Comparison of ENCODE assay signal across 8 cellular contexts in the genomic region with DNA sequence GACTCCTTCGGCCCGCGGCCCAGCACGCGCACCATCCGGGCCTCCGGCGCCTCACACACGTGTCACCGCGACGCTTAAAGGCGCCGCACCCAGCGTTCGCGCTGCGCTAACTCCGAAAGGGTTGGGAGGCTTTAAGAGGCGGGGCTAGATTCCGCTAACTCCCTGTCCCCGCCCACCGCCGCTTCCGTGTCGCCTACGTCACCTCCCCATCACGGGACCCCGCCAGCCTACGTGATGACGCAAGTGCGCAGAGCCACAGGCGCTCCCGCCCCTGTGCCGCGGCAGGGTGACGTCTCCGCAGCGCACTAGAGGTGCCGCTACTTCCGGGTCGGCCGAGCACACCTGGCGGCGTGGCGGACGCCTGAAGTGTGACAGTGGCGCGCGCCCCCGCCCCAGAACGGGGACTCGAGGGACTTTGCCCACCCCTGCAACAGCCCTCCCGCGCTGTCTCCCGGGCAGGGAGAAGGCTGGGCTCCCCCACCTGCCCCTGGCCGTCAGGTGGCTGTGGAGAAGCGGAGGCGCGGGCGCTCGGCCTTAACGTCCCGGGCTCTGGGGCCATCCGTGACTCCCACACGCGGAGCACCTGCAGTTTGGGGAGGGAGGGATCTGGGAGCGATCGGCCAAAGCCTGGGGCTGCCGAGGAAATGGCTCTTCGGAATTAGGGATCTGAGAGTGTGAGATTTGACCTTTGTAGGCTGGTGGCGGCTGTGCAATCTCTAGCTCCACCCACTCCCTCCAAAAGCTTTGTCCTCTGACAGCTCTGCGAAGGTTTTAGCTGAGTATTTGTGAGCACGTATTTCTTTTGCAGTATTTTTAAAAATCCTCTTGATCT. TPM values are rescaled to one million over a fixed set of nuclear protein-coding genes. Genes with fewer than 3 reads are reported as not detected.
A peak's percentile ranks its signal among the peaks of the same experiment; 100 is the strongest.
DNase-seq lines count a peak whose midpoint lies in the region; ATAC-seq and TF ChIP-seq lines count a peak whose summit lies in the region.

A gene (minus strand): TSS at position 35 of the 832 bp plus-strand sequence. CDS start 4,451 bp downstream, outside the sequence.

- CTCF ChIA-PET in activated CD4-positive, alpha-beta T cell treated with anti-CD3 and anti-CD28 coated beads for 36 hours (lab: Charles Lee): interaction anchor here (1.0 to 1.9 kb wide), 3 partner anchors 25 to 41 kb away, joined by 3 to 9 read pairs (median 3); no protein-coding TSS in a partner anchor

- no peaks in the 10 kb centered on the region for H3K9me3 Mint-ChIP-seq in activated CD4-positive, alpha-beta T cell treated with anti-CD3 and anti-CD28 coated beads for 36 hours (ENCODE audit: low read depth)

- intact Hi-C loops in activated CD4-positive, alpha-beta T cell treated with anti-CD3 and anti-CD28 coated beads for 36 hours (cut with DNase I, micrococcal nuclease): loop anchor here (1.0 to 5.0 kb wide), 10 partner anchors 24 to 956 kb away; a partner anchor contains a TSS

- POLR2A ChIA-PET in activated CD4-positive, alpha-beta T cell treated with anti-CD3 and anti-CD28 coated beads for 36 hours (lab: Charles Lee): no interaction called here

- ATAC-seq in HG03442 (IDR thresholded peaks at IDR 0.05; ENCODE audit: unreplicated experiment): peak; percentile 82
- ATAC-seq in activated CD4-positive, alpha-beta T cell treated with anti-CD3 and anti-CD28 coated beads for 36 hours: peak; percentile 89

- peaks cover 27% of the 10 kb centered on the region for H3K36me3 Mint-ChIP-seq in activated CD4-positive, alpha-beta T cell treated with anti-CD3 and anti-CD28 coated beads for 36 hours (ENCODE audit: low read depth)

- peak within 1 kb of the TSS; percentile 91 for H3K4me3 ChIP-seq in choroid plexus epithelial cell (ENCODE audit: low read depth, low read length)

- DNase-seq in Ammon's horn (ENCODE audit: low spot score) (peak; percentile 100), GM19238 (ENCODE audit: insufficient read length, low spot score) (peak; percentile 97), NCI-H524 (lab: John Stamatoyannopoulos, UW) (peak; percentile 100), choroid plexus epithelial cell (ENCODE audit: low read depth) (peak; percentile 99), kidney glomerular epithelial cell (lab: John Stamatoyannopoulos, UW) (peak; percentile 97)
- DNase-seq in activated CD4-positive, alpha-beta T cell treated with anti-CD3 and anti-CD28 coated beads for 36 hours: peak; percentile 100
- peak; percentile 100 for DNase-seq in stimulated activated CD4-positive, alpha-beta T cell treated with anti-CD3 and anti-CD28 coated beads, Interleukin-1b, Interleukin-23, amount 100 ng/mL, for 1 hour (ENCODE audit: low read depth in 2 of 2)

- peaks cover 44% of the 10 kb centered on the region for H3K4me1 Mint-ChIP-seq in activated CD4-positive, alpha-beta T cell treated with anti-CD3 and anti-CD28 coated beads for 36 hours

- H3K27ac Mint-ChIP-seq in activated CD4-positive, alpha-beta T cell treated with anti-CD3 and anti-CD28 coated beads for 36 hours: peak within 1 kb of the TSS; percentile 96

- H3K4me3 Mint-ChIP-seq in activated CD4-positive, alpha-beta T cell treated with anti-CD3 and anti-CD28 coated beads for 36 hours: peak within 1 kb of the TSS; percentile 86

- no peaks in the 10 kb centered on the region for H3K27me3 Mint-ChIP-seq in activated CD4-positive, alpha-beta T cell treated with anti-CD3 and anti-CD28 coated beads for 36 hours

- TF ChIP-seq CTCF in choroid plexus epithelial cell (conservative IDR thresholded peaks at IDR 0.05; ENCODE audit: low read depth, low read length): no peak

RNA-seq across cellular contexts. Expression of the gene that starts here (rescaled TPM):
- 10 to 100 TPM; 90.1 to 92.5 TPM for total RNA-seq in activated CD4-positive, alpha-beta T cell treated with anti-CD3 and anti-CD28 coated beads for 36 hours

Comparison
In these comparisons a context has a peak if more than half of its experiments do, and no peak if none do; other contexts are left out.
1. Peak in every context shown above with its lines: DNase-seq, ATAC-seq and H3K4me3 ChIP-seq.